1 cellular context compared by ENCODE assay signal in the genomic region with DNA sequence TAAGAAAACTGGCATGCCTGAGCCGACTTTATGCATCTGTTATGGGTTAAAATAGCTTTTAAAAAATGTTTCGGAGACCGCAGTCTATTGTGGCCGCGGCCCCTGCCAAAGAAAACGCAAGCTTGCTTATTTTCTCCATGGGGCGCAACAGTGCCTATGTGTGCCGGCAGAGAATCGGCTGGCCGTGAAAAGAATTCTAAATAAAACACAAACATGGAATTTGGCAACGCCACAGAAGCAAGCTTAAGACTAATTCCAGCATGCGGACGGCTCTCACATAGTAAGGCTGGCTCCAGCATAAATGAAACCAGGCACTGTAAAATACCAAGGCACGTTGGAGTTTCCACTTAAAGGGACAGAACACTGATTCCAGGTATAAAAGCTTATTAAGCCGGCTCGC.
TF ChIP-seq lines count a peak whose summit lies in the region.

No MANE protein-coding gene starts in this region.

TF ChIP-seq in HEK293, 187 proteins besides CTCF, POLR2A, EP300 and RAD21 (continued from another document):
- TF ChIP-seq, protein P1, sequence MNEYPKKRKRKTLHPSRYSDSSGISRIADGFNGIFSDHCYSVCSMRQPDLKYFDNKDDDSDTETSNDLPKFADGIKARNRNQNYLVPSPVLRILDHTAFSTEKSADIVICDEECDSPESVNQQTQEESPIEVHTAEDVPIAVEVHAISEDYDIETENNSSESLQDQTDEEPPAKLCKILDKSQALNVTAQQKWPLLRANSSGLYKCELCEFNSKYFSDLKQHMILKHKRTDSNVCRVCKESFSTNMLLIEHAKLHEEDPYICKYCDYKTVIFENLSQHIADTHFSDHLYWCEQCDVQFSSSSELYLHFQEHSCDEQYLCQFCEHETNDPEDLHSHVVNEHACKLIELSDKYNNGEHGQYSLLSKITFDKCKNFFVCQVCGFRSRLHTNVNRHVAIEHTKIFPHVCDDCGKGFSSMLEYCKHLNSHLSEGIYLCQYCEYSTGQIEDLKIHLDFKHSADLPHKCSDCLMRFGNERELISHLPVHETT (tag by site-specific recombination; IDR thresholded peaks at IDR 0.05) = no peak
- TF ChIP-seq ZFP37 (tag by site-specific recombination; IDR thresholded peaks at IDR 0.05) (no peak), ZNF660 (tag by site-specific recombination; IDR thresholded peaks at IDR 0.05) (no peak), GLI2 (tag by site-specific recombination; IDR thresholded peaks at IDR 0.05; ENCODE audit: borderline replicate concordance, low read depth) (peak; percentile 17; the same call in 1 of the 2 replicates), ZNF561 (tag by site-specific recombination; IDR thresholded peaks at IDR 0.05; ENCODE audit: borderline replicate concordance) (peak; percentile 77; the same call in 1 of the 2 replicates), ZNF560 (tag by site-specific recombination; IDR thresholded peaks at IDR 0.05; ENCODE audit: borderline replicate concordance) (no peak), ZBTB8A (tag by site-specific recombination; IDR thresholded peaks at IDR 0.05) (peak; percentile 52), ZNF600 (tag by site-specific recombination; IDR thresholded peaks at IDR 0.05) (no peak), ZBTB17 (tag by site-specific recombination; IDR thresholded peaks at IDR 0.05) (peak; percentile 60), FEZF1 (tag by site-specific recombination; IDR thresholded peaks at IDR 0.05) (peak; percentile 79), ZNF366 (tag by site-specific recombination; conservative IDR thresholded peaks at IDR 0.05) (no peak), MYNN (tag by site-specific recombination; IDR thresholded peaks at IDR 0.05; ENCODE audit: borderline replicate concordance) (no peak), ZNF404 (tag by site-specific recombination; IDR thresholded peaks at IDR 0.05) (no peak), ZNF266 (tag by site-specific recombination; IDR thresholded peaks at IDR 0.05; ENCODE audit: low read depth) (no peak), SCRT2 (tag by site-specific recombination; IDR thresholded peaks at IDR 0.05) (peak; percentile 69), ZSCAN30 (tag by site-specific recombination; IDR thresholded peaks at IDR 0.05) (peak; percentile 84; the same call in 1 of the 2 replicates), ZBTB7A (tag by site-specific recombination; IDR thresholded peaks at IDR 0.05; ENCODE audit: low read depth) (no peak), WT1 (tag by site-specific recombination; IDR thresholded peaks at IDR 0.05) (0 out of 2 replicates have a peak, but pooled peaks have one; percentile 19), ZXDB (tag by site-specific recombination; IDR thresholded peaks at IDR 0.05) (peak; percentile 57), ZFHX2 (tag by site-specific recombination; conservative IDR thresholded peaks at IDR 0.05) (no peak), ZNF335 (tag by site-specific recombination; conservative IDR thresholded peaks at IDR 0.05) (no peak), ZNF585B (tag by site-specific recombination; IDR thresholded peaks at IDR 0.05) (no peak), ZNF184 (tag by site-specific recombination; IDR thresholded peaks at IDR 0.05) (no peak), ZNF324 (tag by site-specific recombination; IDR thresholded peaks at IDR 0.05) (no peak), ZNF843 (tag by site-specific recombination; IDR thresholded peaks at IDR 0.05) (peak; percentile 69), OSR2 (tag by site-specific recombination; IDR thresholded peaks at IDR 0.05) (peak; percentile 42; the same call in 1 of the 2 replicates), ZNF394 (tag by site-specific recombination; IDR thresholded peaks at IDR 0.05; ENCODE audit: borderline replicate concordance) (no peak), ZNF121 (tag by site-specific recombination; IDR thresholded peaks at IDR 0.05) (no peak)
- TF ChIP-seq, protein P2, sequence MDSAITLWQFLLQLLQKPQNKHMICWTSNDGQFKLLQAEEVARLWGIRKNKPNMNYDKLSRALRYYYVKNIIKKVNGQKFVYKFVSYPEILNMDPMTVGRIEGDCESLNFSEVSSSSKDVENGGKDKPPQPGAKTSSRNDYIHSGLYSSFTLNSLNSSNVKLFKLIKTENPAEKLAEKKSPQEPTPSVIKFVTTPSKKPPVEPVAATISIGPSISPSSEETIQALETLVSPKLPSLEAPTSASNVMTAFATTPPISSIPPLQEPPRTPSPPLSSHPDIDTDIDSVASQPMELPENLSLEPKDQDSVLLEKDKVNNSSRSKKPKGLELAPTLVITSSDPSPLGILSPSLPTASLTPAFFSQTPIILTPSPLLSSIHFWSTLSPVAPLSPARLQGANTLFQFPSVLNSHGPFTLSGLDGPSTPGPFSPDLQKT (IDR thresholded peaks at IDR 0.05; ENCODE audit: borderline replicate concordance, low read depth, low read length) = no peak
- TF ChIP-seq, protein P3, sequence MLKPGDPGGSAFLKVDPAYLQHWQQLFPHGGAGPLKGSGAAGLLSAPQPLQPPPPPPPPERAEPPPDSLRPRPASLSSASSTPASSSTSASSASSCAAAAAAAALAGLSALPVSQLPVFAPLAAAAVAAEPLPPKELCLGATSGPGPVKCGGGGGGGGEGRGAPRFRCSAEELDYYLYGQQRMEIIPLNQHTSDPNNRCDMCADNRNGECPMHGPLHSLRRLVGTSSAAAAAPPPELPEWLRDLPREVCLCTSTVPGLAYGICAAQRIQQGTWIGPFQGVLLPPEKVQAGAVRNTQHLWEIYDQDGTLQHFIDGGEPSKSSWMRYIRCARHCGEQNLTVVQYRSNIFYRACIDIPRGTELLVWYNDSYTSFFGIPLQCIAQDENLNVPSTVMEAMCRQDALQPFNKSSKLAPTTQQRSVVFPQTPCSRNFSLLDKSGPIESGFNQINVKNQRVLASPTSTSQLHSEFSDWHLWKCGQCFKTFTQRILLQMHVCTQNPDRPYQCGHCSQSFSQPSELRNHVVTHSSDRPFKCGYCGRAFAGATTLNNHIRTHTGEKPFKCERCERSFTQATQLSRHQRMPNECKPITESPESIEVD (tag by site-specific recombination; IDR thresholded peaks at IDR 0.05) = peak; percentile 94
- TF ChIP-seq, protein P4, sequence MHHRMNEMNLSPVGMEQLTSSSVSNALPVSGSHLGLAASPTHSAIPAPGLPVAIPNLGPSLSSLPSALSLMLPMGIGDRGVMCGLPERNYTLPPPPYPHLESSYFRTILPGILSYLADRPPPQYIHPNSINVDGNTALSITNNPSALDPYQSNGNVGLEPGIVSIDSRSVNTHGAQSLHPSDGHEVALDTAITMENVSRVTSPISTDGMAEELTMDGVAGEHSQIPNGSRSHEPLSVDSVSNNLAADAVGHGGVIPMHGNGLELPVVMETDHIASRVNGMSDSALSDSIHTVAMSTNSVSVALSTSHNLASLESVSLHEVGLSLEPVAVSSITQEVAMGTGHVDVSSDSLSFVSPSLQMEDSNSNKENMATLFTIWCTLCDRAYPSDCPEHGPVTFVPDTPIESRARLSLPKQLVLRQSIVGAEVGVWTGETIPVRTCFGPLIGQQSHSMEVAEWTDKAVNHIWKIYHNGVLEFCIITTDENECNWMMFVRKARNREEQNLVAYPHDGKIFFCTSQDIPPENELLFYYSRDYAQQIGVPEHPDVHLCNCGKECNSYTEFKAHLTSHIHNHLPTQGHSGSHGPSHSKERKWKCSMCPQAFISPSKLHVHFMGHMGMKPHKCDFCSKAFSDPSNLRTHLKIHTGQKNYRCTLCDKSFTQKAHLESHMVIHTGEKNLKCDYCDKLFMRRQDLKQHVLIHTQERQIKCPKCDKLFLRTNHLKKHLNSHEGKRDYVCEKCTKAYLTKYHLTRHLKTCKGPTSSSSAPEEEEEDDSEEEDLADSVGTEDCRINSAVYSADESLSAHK (tag by site-specific recombination; IDR thresholded peaks at IDR 0.05) = peak; percentile 39; the same call in 1 of the 2 replicates
- TF ChIP-seq, protein P5, sequence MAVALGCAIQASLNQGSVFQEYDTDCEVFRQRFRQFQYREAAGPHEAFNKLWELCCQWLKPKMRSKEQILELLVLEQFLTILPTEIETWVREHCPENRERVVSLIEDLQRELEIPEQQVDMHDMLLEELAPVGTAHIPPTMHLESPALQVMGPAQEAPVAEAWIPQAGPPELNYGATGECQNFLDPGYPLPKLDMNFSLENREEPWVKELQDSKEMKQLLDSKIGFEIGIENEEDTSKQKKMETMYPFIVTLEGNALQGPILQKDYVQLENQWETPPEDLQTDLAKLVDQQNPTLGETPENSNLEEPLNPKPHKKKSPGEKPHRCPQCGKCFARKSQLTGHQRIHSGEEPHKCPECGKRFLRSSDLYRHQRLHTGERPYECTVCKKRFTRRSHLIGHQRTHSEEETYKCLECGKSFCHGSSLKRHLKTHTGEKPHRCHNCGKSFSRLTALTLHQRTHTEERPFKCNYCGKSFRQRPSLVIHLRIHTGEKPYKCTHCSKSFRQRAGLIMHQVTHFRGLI (tag by site-specific recombination; IDR thresholded peaks at IDR 0.05) = peak; percentile 60; the same call in 1 of the 2 replicates
- TF ChIP-seq, protein P6, sequence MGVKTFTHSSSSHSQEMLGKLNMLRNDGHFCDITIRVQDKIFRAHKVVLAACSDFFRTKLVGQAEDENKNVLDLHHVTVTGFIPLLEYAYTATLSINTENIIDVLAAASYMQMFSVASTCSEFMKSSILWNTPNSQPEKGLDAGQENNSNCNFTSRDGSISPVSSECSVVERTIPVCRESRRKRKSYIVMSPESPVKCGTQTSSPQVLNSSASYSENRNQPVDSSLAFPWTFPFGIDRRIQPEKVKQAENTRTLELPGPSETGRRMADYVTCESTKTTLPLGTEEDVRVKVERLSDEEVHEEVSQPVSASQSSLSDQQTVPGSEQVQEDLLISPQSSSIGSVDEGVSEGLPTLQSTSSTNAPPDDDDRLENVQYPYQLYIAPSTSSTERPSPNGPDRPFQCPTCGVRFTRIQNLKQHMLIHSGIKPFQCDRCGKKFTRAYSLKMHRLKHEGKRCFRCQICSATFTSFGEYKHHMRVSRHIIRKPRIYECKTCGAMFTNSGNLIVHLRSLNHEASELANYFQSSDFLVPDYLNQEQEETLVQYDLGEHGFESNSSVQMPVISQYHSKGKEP (tag by site-specific recombination; IDR thresholded peaks at IDR 0.05) = peak; percentile 57; the same call in 1 of the 2 replicates
- TF ChIP-seq, protein P7, sequence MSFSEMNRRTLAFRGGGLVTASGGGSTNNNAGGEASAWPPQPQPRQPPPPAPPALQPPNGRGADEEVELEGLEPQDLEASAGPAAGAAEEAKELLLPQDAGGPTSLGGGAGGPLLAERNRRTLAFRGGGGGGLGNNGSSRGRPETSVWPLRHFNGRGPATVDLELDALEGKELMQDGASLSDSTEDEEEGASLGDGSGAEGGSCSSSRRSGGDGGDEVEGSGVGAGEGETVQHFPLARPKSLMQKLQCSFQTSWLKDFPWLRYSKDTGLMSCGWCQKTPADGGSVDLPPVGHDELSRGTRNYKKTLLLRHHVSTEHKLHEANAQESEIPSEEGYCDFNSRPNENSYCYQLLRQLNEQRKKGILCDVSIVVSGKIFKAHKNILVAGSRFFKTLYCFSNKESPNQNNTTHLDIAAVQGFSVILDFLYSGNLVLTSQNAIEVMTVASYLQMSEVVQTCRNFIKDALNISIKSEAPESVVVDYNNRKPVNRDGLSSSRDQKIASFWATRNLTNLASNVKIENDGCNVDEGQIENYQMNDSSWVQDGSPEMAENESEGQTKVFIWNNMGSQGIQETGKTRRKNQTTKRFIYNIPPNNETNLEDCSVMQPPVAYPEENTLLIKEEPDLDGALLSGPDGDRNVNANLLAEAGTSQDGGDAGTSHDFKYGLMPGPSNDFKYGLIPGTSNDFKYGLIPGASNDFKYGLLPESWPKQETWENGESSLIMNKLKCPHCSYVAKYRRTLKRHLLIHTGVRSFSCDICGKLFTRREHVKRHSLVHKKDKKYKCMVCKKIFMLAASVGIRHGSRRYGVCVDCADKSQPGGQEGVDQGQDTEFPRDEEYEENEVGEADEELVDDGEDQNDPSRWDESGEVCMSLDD (tag by site-specific recombination; IDR thresholded peaks at IDR 0.05) = no peak
- TF ChIP-seq, protein P8, sequence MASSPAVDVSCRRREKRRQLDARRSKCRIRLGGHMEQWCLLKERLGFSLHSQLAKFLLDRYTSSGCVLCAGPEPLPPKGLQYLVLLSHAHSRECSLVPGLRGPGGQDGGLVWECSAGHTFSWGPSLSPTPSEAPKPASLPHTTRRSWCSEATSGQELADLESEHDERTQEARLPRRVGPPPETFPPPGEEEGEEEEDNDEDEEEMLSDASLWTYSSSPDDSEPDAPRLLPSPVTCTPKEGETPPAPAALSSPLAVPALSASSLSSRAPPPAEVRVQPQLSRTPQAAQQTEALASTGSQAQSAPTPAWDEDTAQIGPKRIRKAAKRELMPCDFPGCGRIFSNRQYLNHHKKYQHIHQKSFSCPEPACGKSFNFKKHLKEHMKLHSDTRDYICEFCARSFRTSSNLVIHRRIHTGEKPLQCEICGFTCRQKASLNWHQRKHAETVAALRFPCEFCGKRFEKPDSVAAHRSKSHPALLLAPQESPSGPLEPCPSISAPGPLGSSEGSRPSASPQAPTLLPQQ (tag by site-specific recombination; IDR thresholded peaks at IDR 0.05) = peak; percentile 37; the same call in 1 of the 2 replicates
